ENCODE assay signal across 31 cellular contexts in the genomic region with DNA sequence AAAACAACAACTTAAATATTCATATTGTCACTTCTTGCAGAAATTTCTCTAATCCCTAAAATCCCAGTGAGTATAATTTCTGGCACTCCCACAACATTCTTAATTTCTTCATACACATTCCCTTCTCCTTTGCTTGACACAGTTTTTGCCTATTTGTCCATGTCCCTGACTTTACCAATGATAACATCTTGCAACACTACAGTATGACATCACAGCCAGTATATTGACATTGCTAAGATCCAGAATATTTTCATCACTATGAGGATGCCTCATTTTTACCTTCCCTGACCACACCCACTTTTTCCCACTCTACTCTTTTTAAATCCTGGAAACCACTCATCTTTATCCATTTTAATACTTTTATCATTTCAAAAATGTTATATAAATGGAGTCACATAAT.
"Had no signal": no experiment of that assay in that cellular context is flagged by ENCODE, and none has a peak within 500 bp of the region (broad histone marks: within the 10 kb centered on the region; RNA-seq: fewer than 3 reads in every experiment).

No MANE protein-coding gene starts in this region.

- H3K4me1 ChIP-seq: neural progenitor cell, parathyroid adenoma, psoas muscle, spleen, suprapubic skin, testis, tibial artery, transverse colon, upper lobe of left lung, vagina had no signal

- H3K27ac Mint-ChIP-seq: natural killer cell; nephron; neural progenitor cell; progenitor cell of endocrine pancreas; stimulated activated memory B cell treated with anti-CD40 and anti-IgM and Interleukin-4, amounts not matched to agents 10 μg/mL and 1 μg/mL and 100 μg/mL, for 72 hours; stimulated activated naive CD8-positive, alpha-beta T cell treated with anti-CD3 and anti-CD28 coated beads, Interleukin-15, amount 100 ng/mL, for 72 hours had no signal

- H3K79me2 ChIP-seq: parathyroid adenoma had no signal

- H3K4me1 Mint-ChIP-seq: natural killer cell; nephron; neural progenitor cell; stimulated activated memory B cell treated with anti-CD40 and anti-IgM and Interleukin-4, amounts not matched to agents 10 μg/mL and 1 μg/mL and 100 μg/mL, for 72 hours; stimulated activated naive CD8-positive, alpha-beta T cell treated with anti-CD3 and anti-CD28 coated beads, Interleukin-15, amount 100 ng/mL, for 72 hours had no signal

- DNase-seq: natural killer cell; occipital lobe; ovary; posterior cingulate gyrus; psoas muscle; right cardiac atrium; spleen; stimulated activated CD4-positive, alpha-beta T cell treated with anti-CD3 and anti-CD28 coated beads, Interleukin-12 subunit alpha, Interleukin-12 subunit beta, amount 100 ng/mL, for 4 hours; stimulated activated CD4-positive, alpha-beta T cell treated with anti-CD3 and anti-CD28 coated beads, Interleukin-1b, Interleukin-23, amount 100 ng/mL, for 48 hours; stimulated activated CD4-positive, alpha-beta T cell treated with anti-CD3 and anti-CD28 coated beads, Interleukin-4, amount 100 ng/mL, for 1 hour; stimulated activated CD4-positive, alpha-beta T cell treated with anti-CD3 and anti-CD28 coated beads, Interleukin-4, amount 100 ng/mL, for 4 hours; stimulated activated CD8-positive, alpha-beta memory T cell treated with anti-CD3 and anti-CD28 coated beads, Interleukin-4, amount 100 ng/mL, for 48 hours; stimulated activated naive CD4-positive, alpha-beta T cell; stimulated activated naive CD8-positive, alpha-beta T cell treated with anti-CD3 and anti-CD28 coated beads, Interleukin-15, amount 100 ng/mL, for 72 hours; stimulated activated naive CD8-positive, alpha-beta T cell treated with anti-CD3 and anti-CD28 coated beads, Interleukin-15, Interleukin-2, amounts not matched to agents 100 U/mL and 50 U/mL, for 24 hours; substantia nigra; testis; tibial artery; transverse colon; upper lobe of left lung had no signal

- H2AFZ ChIP-seq: neural progenitor cell, parathyroid adenoma had no signal

- FAIRE-seq: urothelium cell line had no signal

- H3K9ac ChIP-seq: neural progenitor cell, parathyroid adenoma had no signal

- H3K9me3 ChIP-seq: ovary, psoas muscle, suprapubic skin, testis, tibial artery, transverse colon, upper lobe of left lung, vagina had no signal

- H3K27ac ChIP-seq: neural progenitor cell, ovary, parathyroid adenoma, psoas muscle, skin epidermis, spleen, suprapubic skin, testis, tibial artery, transverse colon, upper lobe of left lung, vagina had no signal

- H3K27me3 ChIP-seq: neural progenitor cell, ovary, suprapubic skin, testis, tibial artery, transverse colon, upper lobe of left lung, vagina had no signal

- ATAC-seq: natural killer cell; psoas muscle; right cardiac atrium; sciatic nerve; stimulated activated memory B cell treated with anti-CD40 and anti-IgM and Interleukin-4, amounts not matched to agents 10 μg/mL and 1 μg/mL and 100 μg/mL, for 72 hours; stimulated activated naive CD8-positive, alpha-beta T cell treated with anti-CD3 and anti-CD28 coated beads, Interleukin-15, amount 100 ng/mL, for 72 hours; stimulated activated naive CD8-positive, alpha-beta T cell treated with anti-CD3 and anti-CD28 coated beads, Interleukin-15, Interleukin-2, amounts not matched to agents 100 U/mL and 50 U/mL, for 24 hours had no signal

- H3K4me3 ChIP-seq: neural progenitor cell, ovary, psoas muscle, skin epidermis, smooth muscle cell, spleen, suprapubic skin, testis, tibial artery, transverse colon, upper lobe of left lung, vagina had no signal

- H3K36me3 ChIP-seq: neural progenitor cell, ovary, spleen, suprapubic skin, tibial artery, transverse colon, upper lobe of left lung, vagina had no signal

- H3K4me2 ChIP-seq: neural progenitor cell, smooth muscle cell had no signal

- H3K27me3 Mint-ChIP-seq: progenitor cell of endocrine pancreas had no signal

- H3K4me3 Mint-ChIP-seq: natural killer cell; nephron; neural progenitor cell; stimulated activated memory B cell treated with anti-CD40 and anti-IgM and Interleukin-4, amounts not matched to agents 10 μg/mL and 1 μg/mL and 100 μg/mL, for 72 hours; stimulated activated naive CD8-positive, alpha-beta T cell treated with anti-CD3 and anti-CD28 coated beads, Interleukin-15, amount 100 ng/mL, for 72 hours had no signal

- H3K36me3 Mint-ChIP-seq: neural progenitor cell; stimulated activated memory B cell treated with anti-CD40 and anti-IgM and Interleukin-4, amounts not matched to agents 10 μg/mL and 1 μg/mL and 100 μg/mL, for 72 hours had no signal
